In genomic region chr10:48658243-48658888, GRCh38 we compare ENCODE assay signal across 7 cellular contexts. TPM values are rescaled to one million over a fixed set of nuclear protein-coding genes. Genes with fewer than 3 reads are reported as not detected.
DNase-seq lines count a peak whose midpoint lies in the region; ATAC-seq and TF ChIP-seq lines count a peak whose summit lies in the region.

No MANE protein-coding gene starts in this region.

- WGBS in spleen, 5 donors, result 36 to 42% (median 41%) methylated on average over 16 to 18 of the region's 18 CpGs

- no peaks in the 10 kb centered on the region for H3K36me3 ChIP-seq in spleen

- no peak for TF ChIP-seq POLR2A in spleen (IDR thresholded peaks at IDR 0.05)

- H3K4me3 ChIP-seq in GM12864 (ENCODE audit: low read depth, low read length), result no peak overlapping the region
- no peak overlapping the region for H3K4me3 ChIP-seq in spleen

- H3K27ac ChIP-seq in spleen, result no peak overlapping the region

- H3K4me3 Mint-ChIP-seq in brain, result no peak overlapping the region

- peaks cover 20% of the 10 kb centered on the region for H3K27me3 Mint-ChIP-seq in brain

- peaks cover 0 to 3% (median 0%) of the 10 kb centered on the region in 5 experiments for H3K9me3 Mint-ChIP-seq in brain

- H3K4me1 ChIP-seq in spleen, result peaks cover 11 to 44% (median 24%) of the 10 kb centered on the region in 6 donors

- peaks cover 8% of the 10 kb centered on the region for H3K4me1 Mint-ChIP-seq in brain

- DNase-seq in GM12864 (ENCODE audit: low read depth), result no peak
- peak; percentile 45 for DNase-seq in MV-4-11 (lab: John Stamatoyannopoulos, UW)
- DNase-seq in T1000 (lab: John Stamatoyannopoulos, UW), result peak; percentile 55
- DNase-seq in iPS-NIHi11 (ENCODE audit: low spot score), result peak; percentile 80
- peak; percentile 92 for DNase-seq in spleen

- no peaks in the 10 kb centered on the region for H3K36me3 Mint-ChIP-seq in brain

- intact Hi-C loops in spleen (cut with DNase I; ENCODE audit: low total_unique reads), result loop anchor here (5.0 kb wide), 2 partner anchors 296 to 859 kb away; no protein-coding TSS in a partner anchor

- no peak for ATAC-seq in GM18861 (IDR thresholded peaks at IDR 0.05; ENCODE audit: unreplicated experiment)

- peak; percentile 90 for TF ChIP-seq CTCF in GM12864 (IDR thresholded peaks at IDR 0.05; ENCODE audit: low read depth, low read length, missing control alignments)
- TF ChIP-seq CTCF in brain (conservative IDR thresholded peaks at IDR 0.05), result peak; percentile 91 to 95
- peak; percentile 74 to 93 (median 85) for TF ChIP-seq CTCF in spleen (IDR thresholded peaks at IDR 0.05 in 8 of 11, conservative IDR thresholded peaks at IDR 0.05 in 3 of 11)

- H3K9me3 ChIP-seq in spleen, result no peaks in the 10 kb centered on the region

- H3K27ac Mint-ChIP-seq in brain, result peak overlapping the region in 2 of 5 experiments; percentile 56 to 66

- peaks cover 0 to 48% (median 8%) of the 10 kb centered on the region in 7 donors for H3K27me3 ChIP-seq in spleen (replicated peaks in 1 of 7)

RNA-seq across cellular contexts. Expression of gene WDFY4, which starts 26.3 kb away (rescaled TPM):
- polyA plus RNA-seq in brain (ENCODE audit: insufficient read depth, low read depth, low replicate concordance), result 0.73 TPM
- total RNA-seq in spleen, result 100 to 1,000 TPM in 3 of 7 donors, 10 to 100 TPM in 4; 72.1 to 120 (median 96.8) TPM
- polyA plus RNA-seq in spleen, result 10 to 100 TPM; 31.7 to 49.7 (median 39.0) TPM

RNA-seq across cellular contexts. Expression of gene ARHGAP22, which starts 53.5 kb away (rescaled TPM):
- polyA plus RNA-seq in brain (ENCODE audit: insufficient read depth, low read depth, low replicate concordance) (8.7 TPM), spleen (1 to 10 TPM; 1.9 to 5.1 (median 3.4) TPM)
- 1 to 10 TPM in 5 of 7 donors, under 1 TPM in 2; 0.56 to 7.5 (median 3.1) TPM for total RNA-seq in spleen

Comparison
In these comparisons a context has a peak if more than half of its experiments do, and no peak if none do; other contexts are left out.
1. RNA of gene WDFY4, which starts 26.3 kb away (polyA plus RNA-seq): 31.7 to 49.7 TPM in spleen; 0.73 TPM in brain (single experiment); every median in the first group is over 10 times any median in the second.
2. Peak in every context shown above with its lines, with median percentiles within 50 percentile points of each other: CTCF ChIP-seq.